13 cellular contexts compared by ENCODE assay signal in genomic region chr3:194682189-194682588, GRCh38. TPM values are rescaled to one million over a fixed set of nuclear protein-coding genes. Genes with fewer than 3 reads are reported as not detected.
DNase-seq lines count a peak whose midpoint lies in the region; ATAC-seq and TF ChIP-seq lines count a peak whose summit lies in the region.
"Had no signal": no experiment of that assay in that cellular context is flagged by ENCODE, and none has a peak within 500 bp of the region (broad histone marks: within the 10 kb centered on the region; RNA-seq: fewer than 3 reads in every experiment).

No MANE protein-coding gene starts in this region.

- H3K36me3 ChIP-seq in PC-9 (ENCODE audit: low read depth) (no peaks in the 10 kb centered on the region), hepatocyte (replicated peaks; ENCODE audit: insufficient read depth, low read depth) (no peaks in the 10 kb centered on the region)
- H3K36me3 ChIP-seq: ovary, transverse colon had no signal

- DNase-seq in T-helper 1 cell (no peak), PC-9 (no peak), hepatocyte (ENCODE audit: low spot score) (no peak), superior temporal gyrus (ENCODE audit: extremely low spot score) (peak; percentile 24), dorsolateral prefrontal cortex (no peak)
- DNase-seq in activated naive CD4-positive, alpha-beta T cell (lab: John Stamatoyannopoulos, UW), result no peak

- H3K27ac Mint-ChIP-seq in T-helper 1 cell treated with Interleukin-12 subunit alpha and Interleukin-12 subunit beta and Interleukin-4 antibody, amounts not matched to agents 30 μg/mL and 1 μg/mL, for 36 hours, result peak overlapping the region; percentile 11
- H3K27ac Mint-ChIP-seq: activated naive CD8-positive, alpha-beta T cell treated with anti-CD3 and anti-CD28 coated beads, Interleukin-2, amount 10 ng/mL, durations not matched to agents 7 days and 5 days; CD8-positive, alpha-beta T cell had no signal

- 39% methylated on average over 3 of the region's 3 CpGs for WGBS in hepatocyte (ENCODE audit: low lambda C conversion rate, missing lambda C conversion rate)

- no TSS peak for BruUV-seq in PC-9 (replicated peaks; lab: Mats Ljungman, UMichigan)

- intact Hi-C loops in PC-9 (cut with micrococcal nuclease; ENCODE audit: unreplicated experiment) (loop anchor here (1.0 to 2.0 kb wide), 10 partner anchors 189 to 840 kb away; partner anchors contain the start of gene XXYLT1), dorsolateral prefrontal cortex (cut with DNase I) (loop anchor here in 1 of 2 donors (5.0 to 10.0 kb wide), 2 partner anchors 273 to 305 kb away; no protein-coding TSS in a partner anchor)

- CTCF ChIA-PET in PC-9 (lab: Charles Lee), result interaction anchor here (0.5 to 1.8 kb wide), 20 partner anchors 11 to 589 kb away, joined by 3 to 14 read pairs (median 6); partner anchors contain the start of genes LSG1 and XXYLT1

- peak overlapping the region; percentile 34 for H3K4me2 ChIP-seq in PC-9
- peak overlapping the region; percentile 19 for H3K4me2 ChIP-seq in hepatocyte

- H3K36me3 Mint-ChIP-seq in T-helper 1 cell treated with Interleukin-12 subunit alpha and Interleukin-12 subunit beta and Interleukin-4 antibody, amounts not matched to agents 30 μg/mL and 1 μg/mL, for 36 hours (ENCODE audit: low read depth), result no peaks in the 10 kb centered on the region
- H3K36me3 Mint-ChIP-seq: activated naive CD8-positive, alpha-beta T cell treated with anti-CD3 and anti-CD28 coated beads, Interleukin-2, amount 10 ng/mL, durations not matched to agents 7 days and 5 days had no signal

- H3K4me3 Mint-ChIP-seq in T-helper 1 cell treated with Interleukin-12 subunit alpha and Interleukin-12 subunit beta and Interleukin-4 antibody, amounts not matched to agents 30 μg/mL and 1 μg/mL, for 36 hours, result no peak overlapping the region
- H3K4me3 Mint-ChIP-seq: activated naive CD8-positive, alpha-beta T cell treated with anti-CD3 and anti-CD28 coated beads, Interleukin-2, amount 10 ng/mL, durations not matched to agents 7 days and 5 days; CD8-positive, alpha-beta T cell had no signal

- H2AFZ ChIP-seq in PC-9 (no peak overlapping the region), hepatocyte (no peak overlapping the region)

- no peak overlapping the region for H3K4me3 ChIP-seq in PC-9
- H3K4me3 ChIP-seq in hepatocyte, result no peak overlapping the region
- peak overlapping the region in 1 of 59 donors; percentile 16 for H3K4me3 ChIP-seq in dorsolateral prefrontal cortex
- H3K4me3 ChIP-seq: ovary, skin epidermis, transverse colon had no signal

- H3K9me3 Mint-ChIP-seq in T-helper 1 cell treated with Interleukin-12 subunit alpha and Interleukin-12 subunit beta and Interleukin-4 antibody, amounts not matched to agents 30 μg/mL and 1 μg/mL, for 36 hours, result no peaks in the 10 kb centered on the region
- H3K9me3 Mint-ChIP-seq: activated naive CD8-positive, alpha-beta T cell treated with anti-CD3 and anti-CD28 coated beads, Interleukin-2, amount 10 ng/mL, durations not matched to agents 7 days and 5 days; CD8-positive, alpha-beta T cell had no signal

- POLR2A ChIA-PET in PC-9 (lab: Charles Lee; ENCODE audit: unreplicated experiment), result interaction anchor here (0.8 kb wide), 1 partner anchor 158 kb away, joined by 7 read pairs; no protein-coding TSS in a partner anchor

- no peaks in the 10 kb centered on the region for H3K9me3 ChIP-seq in PC-9 (ENCODE audit: insufficient read depth, low read depth)
- no peaks in the 10 kb centered on the region for H3K9me3 ChIP-seq in hepatocyte (ENCODE audit: low read depth)
- H3K9me3 ChIP-seq: ovary, transverse colon had no signal

- H4K20me1 ChIP-seq in PC-9 (ENCODE audit: insufficient read depth) (no peaks in the 10 kb centered on the region), hepatocyte (ENCODE audit: insufficient read depth, poor library complexity, severe bottlenecking) (peaks cover 9% of the 10 kb centered on the region)

- H3F3A ChIP-seq in PC-9 (ENCODE audit: insufficient read depth, low read depth), result peaks cover 11% of the 10 kb centered on the region; the same call in 1 of the 2 replicates

- no peak overlapping the region for H3K27ac ChIP-seq in PC-9
- H3K27ac ChIP-seq in hepatocyte, result peak overlapping the region; percentile 5
- peak overlapping the region in 6 of 59 donors; percentile 14 to 54 (median 28) for H3K27ac ChIP-seq in dorsolateral prefrontal cortex
- H3K27ac ChIP-seq: ovary had no signal

- peaks cover 23% of the 10 kb centered on the region for H3K27me3 Mint-ChIP-seq in T-helper 1 cell treated with Interleukin-12 subunit alpha and Interleukin-12 subunit beta and Interleukin-4 antibody, amounts not matched to agents 30 μg/mL and 1 μg/mL, for 36 hours (ENCODE audit: low read depth)

- H3K79me2 ChIP-seq in PC-9 (ENCODE audit: low read depth) (peaks cover 1% of the 10 kb centered on the region; the same call in 1 of the 2 replicates), hepatocyte (peaks cover 11% of the 10 kb centered on the region)

- TF ChIP-seq CTCF in PC-9 (conservative IDR thresholded peaks at IDR 0.05), result no peak
- no peak for TF ChIP-seq CTCF in hepatocyte (IDR thresholded peaks at IDR 0.05; ENCODE audit: poor library complexity)
- no peak for TF ChIP-seq CTCF in dorsolateral prefrontal cortex (IDR thresholded peaks at IDR 0.05 in 54 of 56, conservative IDR thresholded peaks at IDR 0.05 in 2 of 56; ENCODE audit: low read depth in 1 of 56, partially characterized antibody in 56 of 56)

- H3K4me1 ChIP-seq in PC-9 (replicated peaks; ENCODE audit: insufficient read depth), result peaks cover 15% of the 10 kb centered on the region
- H3K4me1 ChIP-seq in hepatocyte (ENCODE audit: insufficient read depth), result peaks cover 9% of the 10 kb centered on the region

- peaks cover 28% of the 10 kb centered on the region for H3K4me1 Mint-ChIP-seq in T-helper 1 cell treated with Interleukin-12 subunit alpha and Interleukin-12 subunit beta and Interleukin-4 antibody, amounts not matched to agents 30 μg/mL and 1 μg/mL, for 36 hours (ENCODE audit: low read depth)

- H3K9me2 ChIP-seq in PC-9 (ENCODE audit: insufficient read depth), result no peaks in the 10 kb centered on the region
- H3K9me2 ChIP-seq in hepatocyte (replicated peaks; ENCODE audit: insufficient read depth), result no peaks in the 10 kb centered on the region

- H3K27me3 ChIP-seq in PC-9 (ENCODE audit: insufficient read depth, low read depth), result no peaks in the 10 kb centered on the region
- H3K27me3 ChIP-seq in hepatocyte, result peaks cover 12% of the 10 kb centered on the region
- H3K27me3 ChIP-seq in dorsolateral prefrontal cortex, result peaks cover 0 to 4% (median 0%) of the 10 kb centered on the region in 45 donors
- H3K27me3 ChIP-seq: ovary, transverse colon had no signal

- no peak for ATAC-seq in HG02623 (IDR thresholded peaks at IDR 0.05; ENCODE audit: unreplicated experiment)

RNA-seq across cellular contexts. Expression of gene FAM43A, which starts 3.5 kb away (rescaled TPM):
- total RNA-seq in PC-9 (2021) (8.8 and 12.8 TPM in 2 replicates), hepatocyte (18.9 and 20.3 TPM in 2 replicates), dorsolateral prefrontal cortex (10 to 100 TPM in 29 of 120 experiments, 1 to 10 TPM in 91; 3.4 to 14.5 (median 8.3) TPM)
- polyA plus RNA-seq in hepatocyte, result 24.9 and 29.7 TPM in 2 replicates

RNA-seq across cellular contexts. Expression of gene LSG1, which starts 10.2 kb away (rescaled TPM):
- total RNA-seq in PC-9 (2021) (59.2 and 71.8 TPM in 2 replicates), hepatocyte (29.5 and 36.0 TPM in 2 replicates), dorsolateral prefrontal cortex (10 to 100 TPM; 19.3 to 41.3 (median 27.1) TPM)
- 25.4 and 27.0 TPM in 2 replicates for polyA plus RNA-seq in hepatocyte

RNA-seq across cellular contexts. Expression of gene TMEM44, which starts 49.0 kb away (rescaled TPM):
- 37.5 and 52.7 TPM in 2 replicates for total RNA-seq in PC-9 (2021)
- 6.5 and 6.6 TPM in 2 replicates for total RNA-seq in hepatocyte
- 9.1 and 11.9 TPM in 2 replicates for polyA plus RNA-seq in hepatocyte
- 10 to 100 TPM in 119 of 120 experiments, 1 to 10 TPM in 1; 6.1 to 36.9 (median 20.8) TPM for total RNA-seq in dorsolateral prefrontal cortex
